In genomic region chr14:97705107-97705506, GRCh38 we compare ENCODE assay signal across 22 cellular contexts.
A peak's percentile ranks its signal among the peaks of the same experiment; 100 is the strongest.
DNase-seq lines count a peak whose midpoint lies in the region; ATAC-seq and TF ChIP-seq lines count a peak whose summit lies in the region.
"Had no signal": no experiment of that assay in that cellular context is flagged by ENCODE, and none has a peak within 500 bp of the region (broad histone marks: within the 10 kb centered on the region; RNA-seq: fewer than 3 reads in every experiment).

No MANE protein-coding gene starts in this region.

- H3K27me3 ChIP-seq in CD4-positive, alpha-beta T cell (ENCODE audit: control insufficient read depth, insufficient read depth, low read length), result no peaks in the 10 kb centered on the region
- no peaks in the 10 kb centered on the region for H3K27me3 ChIP-seq in DND-41 (ENCODE audit: insufficient read depth, low read length, poor library complexity)
- no peaks in the 10 kb centered on the region for H3K27me3 ChIP-seq in H9 (ENCODE audit: insufficient read depth, low read length)
- H3K27me3 ChIP-seq: adrenal gland, breast epithelium, tibial nerve had no signal

- no CpG with 5 or more reads among the region's 2 CpGs for WGBS in H9 (ENCODE audit: extremely low coverage, insufficient read length, low lambda C conversion rate)

- H3K4me3 Mint-ChIP-seq in CD4-positive, alpha-beta T cell, result peak overlapping the region; percentile 62
- H3K4me3 Mint-ChIP-seq in activated T-helper 2 cell treated with anti-CD3 and anti-CD28 coated beads, Interferon-gamma antibody, Interleukin-2, Interleukin-4, amounts not matched to agents 10 μg/mL and 5 μg/mL and 100 μg/mL, durations not matched to agents 14 hours and 24 hours and 36 hours (ENCODE audit: low read depth), result no peak overlapping the region
- H3K4me3 Mint-ChIP-seq in naive thymus-derived CD8-positive, alpha-beta T cell, result peak overlapping the region in 3 of 10 donors; percentile 1 to 66 (median 26)
- no peak overlapping the region for H3K4me3 Mint-ChIP-seq in H9
- H3K4me3 Mint-ChIP-seq: mesothelial cell of epicardium had no signal

- no peak for TF ChIP-seq CTCF in CD4-positive, alpha-beta T cell (IDR thresholded peaks at IDR 0.05)
- no peak for TF ChIP-seq CTCF in DND-41 (IDR thresholded peaks at IDR 0.05; ENCODE audit: borderline replicate concordance, extremely low read depth, low read length, poor library complexity, severe bottlenecking)
- no peak for TF ChIP-seq CTCF in H9 (conservative IDR thresholded peaks at IDR 0.05)

- no peak for DNase-seq in CD4-positive, alpha-beta T cell
- no peak for DNase-seq in DND-41
- DNase-seq in activated T-helper 2 cell treated with anti-CD3 and anti-CD28 coated beads, Interferon-gamma antibody, Interleukin-2, Interleukin-4, amounts not matched to agents 10 μg/mL and 5 μg/mL and 100 μg/mL, durations not matched to agents 14 hours and 24 hours and 36 hours (ENCODE audit: low spot score), result no peak
- DNase-seq in naive thymus-derived CD8-positive, alpha-beta T cell, result no peak
- no peak for DNase-seq in NCI-H1694 treated with DMSO at 0.1 percent for 48 hours (lab: John Stamatoyannopoulos, UW)
- no peak for DNase-seq in COLO829 (ENCODE audit: low spot score)
- no peak for DNase-seq in H9
- DNase-seq: activated CD4-positive, alpha-beta T cell treated with anti-CD3 and anti-CD28 coated beads for 48 hours; activated T-cell treated with anti-CD3 and anti-CD28 coated beads, Interleukin-2, amount 50 U/mL, for 1 hour; adrenal gland; Caco-2; NCI-H1417; NCI-H2171; NCI-H526 treated with DMSO at 0.1 percent for 48 hours; psoas muscle; stimulated activated CD4-positive, alpha-beta T cell treated with anti-CD3 and anti-CD28 coated beads, Interleukin-4, amount 100 ng/mL, for 24 hours; stimulated activated naive CD8-positive, alpha-beta T cell treated with anti-CD3 and anti-CD28 coated beads, Interleukin-15, amount 100 ng/mL, for 72 hours had no signal

- H3K56ac ChIP-seq in H9 (ENCODE audit: insufficient read length, low read depth, low read length), result no peak overlapping the region

- H3K79me2 ChIP-seq in DND-41 (ENCODE audit: insufficient read depth, low read length), result peaks cover 5% of the 10 kb centered on the region; the same call in 1 of the 2 replicates
- no peaks in the 10 kb centered on the region for H3K79me2 ChIP-seq in H9 (ENCODE audit: insufficient read depth, low read length)

- H2BK20ac ChIP-seq in H9 (ENCODE audit: low read depth, low read length, poor library complexity, severe bottlenecking), result no peak overlapping the region

- no peak overlapping the region for H4K8ac ChIP-seq in H9 (replicated peaks; ENCODE audit: insufficient read length, low read depth, low read length)

- no peak overlapping the region for H4K5ac ChIP-seq in H9 (ENCODE audit: insufficient read length, low read depth, low read length)

- H2AK5ac ChIP-seq in H9 (ENCODE audit: insufficient read length, low read length), result no peak overlapping the region

- no peaks in the 10 kb centered on the region for H3K36me3 ChIP-seq in DND-41 (ENCODE audit: insufficient read depth, low read length)
- H3K36me3 ChIP-seq: adrenal gland, breast epithelium, tibial nerve had no signal

- peak overlapping the region; percentile 44; the same call in 1 of the 2 replicates for H3K9ac ChIP-seq in DND-41 (ENCODE audit: low read depth, low read length)
- no peak overlapping the region for H3K9ac ChIP-seq in H9 (ENCODE audit: extremely low read depth, insufficient read length, low read length)

- no peak overlapping the region for H2BK12ac ChIP-seq in H9 (ENCODE audit: insufficient read length, low read depth, low read length)

- peaks cover 84% of the 10 kb centered on the region for H3K4me1 ChIP-seq in DND-41 (ENCODE audit: insufficient read depth, low read length)
- H3K4me1 ChIP-seq in H9 (ENCODE audit: insufficient read depth, low read length), result no peaks in the 10 kb centered on the region
- H3K4me1 ChIP-seq: adrenal gland, breast epithelium, Caco-2, psoas muscle, tibial nerve had no signal

- no peak overlapping the region for H3K14ac ChIP-seq in H9 (ENCODE audit: insufficient read depth, low read length)

- intact Hi-C loops in CD4-positive, alpha-beta T cell (cut with DNase I, micrococcal nuclease), result loop anchor here (5.0 to 10.0 kb wide), 2 partner anchors 78 to 270 kb away; no protein-coding TSS in a partner anchor
- intact Hi-C loops in activated T-helper 2 cell treated with anti-CD3 and anti-CD28 coated beads, Interferon-gamma antibody, Interleukin-2, Interleukin-4, amounts not matched to agents 10 μg/mL and 5 μg/mL and 100 μg/mL, durations not matched to agents 14 hours and 24 hours and 36 hours (cut with micrococcal nuclease), result loop anchor here (5.0 to 10.0 kb wide), 6 partner anchors 68 to 1567 kb away; partner anchors contain the start of gene BCL11B

- no peak for ATAC-seq in CD4-positive, alpha-beta T cell (ENCODE audit: poor library complexity)
- no peak for ATAC-seq in DND-41 (ENCODE audit: insufficient read depth, low read depth)
- no peak for ATAC-seq in naive thymus-derived CD8-positive, alpha-beta T cell
- ATAC-seq: left lobe of liver; psoas muscle; stimulated activated naive CD8-positive, alpha-beta T cell treated with anti-CD3 and anti-CD28 coated beads, Interleukin-15, amount 100 ng/mL, for 72 hours had no signal

- no peaks in the 10 kb centered on the region for H3K36me3 Mint-ChIP-seq in CD4-positive, alpha-beta T cell (ENCODE audit: low read depth)
- peaks cover 15% of the 10 kb centered on the region for H3K36me3 Mint-ChIP-seq in activated T-helper 2 cell treated with anti-CD3 and anti-CD28 coated beads, Interferon-gamma antibody, Interleukin-2, Interleukin-4, amounts not matched to agents 10 μg/mL and 5 μg/mL and 100 μg/mL, durations not matched to agents 14 hours and 24 hours and 36 hours (ENCODE audit: low read depth)
- H3K36me3 Mint-ChIP-seq in naive thymus-derived CD8-positive, alpha-beta T cell, result peaks cover 0 to 4% (median 0%) of the 10 kb centered on the region in 3 donors
- peaks cover 0 to 7% (median 4%) of the 10 kb centered on the region in 3 experiments; a peak in 5 of 7 replicates for H3K36me3 Mint-ChIP-seq in H9 (ENCODE audit: insufficient read depth in 1 of 3, low read depth in 3 of 3)
- H3K36me3 Mint-ChIP-seq: mesothelial cell of epicardium had no signal

- H3K23ac ChIP-seq in H9 (ENCODE audit: insufficient read length, low read depth, low read length), result no peak overlapping the region

- H2BK120ac ChIP-seq in H9 (ENCODE audit: low read depth, low read length, poor library complexity, severe bottlenecking), result no peak overlapping the region

- H3K4me2 ChIP-seq in DND-41 (ENCODE audit: insufficient read depth, low read length), result 0 out of 2 replicates have a peak overlapping the region, but pooled peaks have one; percentile 42
- H3K4me2 ChIP-seq in H9 (ENCODE audit: insufficient read depth, insufficient read length, low read length), result no peak overlapping the region

- H3K18ac ChIP-seq in H9 (ENCODE audit: insufficient read length, low read depth, low read length), result no peak overlapping the region

- H4K20me1 ChIP-seq in DND-41 (ENCODE audit: insufficient read depth, low read length), result no peaks in the 10 kb centered on the region
- H4K20me1 ChIP-seq in H9 (ENCODE audit: control insufficient read depth, insufficient read depth, insufficient read length), result no peaks in the 10 kb centered on the region

- H3K9me3 ChIP-seq in CD4-positive, alpha-beta T cell (ENCODE audit: control insufficient read depth, low read length), result no peaks in the 10 kb centered on the region
- H3K9me3 ChIP-seq in DND-41 (ENCODE audit: insufficient read depth, low read length, severe bottlenecking), result peaks cover 11% of the 10 kb centered on the region
- H3K9me3 ChIP-seq in H9 (ENCODE audit: control insufficient read depth, low read depth, low read length), result no peaks in the 10 kb centered on the region
- H3K9me3 ChIP-seq: adrenal gland, breast epithelium, Caco-2, psoas muscle, tibial nerve had no signal

- H2BK15ac ChIP-seq in H9 (ENCODE audit: low read depth, low read length), result no peak overlapping the region

- H3K4ac ChIP-seq in H9 (ENCODE audit: low read depth, low read length), result no peak overlapping the region

- H3K4me1 Mint-ChIP-seq in CD4-positive, alpha-beta T cell (ENCODE audit: low read depth), result peaks cover 94% of the 10 kb centered on the region
- H3K4me1 Mint-ChIP-seq in activated T-helper 2 cell treated with anti-CD3 and anti-CD28 coated beads, Interferon-gamma antibody, Interleukin-2, Interleukin-4, amounts not matched to agents 10 μg/mL and 5 μg/mL and 100 μg/mL, durations not matched to agents 14 hours and 24 hours and 36 hours (ENCODE audit: low read depth), result peaks cover 72% of the 10 kb centered on the region
- H3K4me1 Mint-ChIP-seq in naive thymus-derived CD8-positive, alpha-beta T cell, result peaks cover 46 to 86% (median 82%) of the 10 kb centered on the region in 4 donors
- H3K4me1 Mint-ChIP-seq in H9, result peaks cover 16 to 23% of the 10 kb centered on the region in 2 experiments

- H3K27me3 Mint-ChIP-seq in CD4-positive, alpha-beta T cell, result no peaks in the 10 kb centered on the region
- H3K27me3 Mint-ChIP-seq in activated T-helper 2 cell treated with anti-CD3 and anti-CD28 coated beads, Interferon-gamma antibody, Interleukin-2, Interleukin-4, amounts not matched to agents 10 μg/mL and 5 μg/mL and 100 μg/mL, durations not matched to agents 14 hours and 24 hours and 36 hours (ENCODE audit: low read depth), result no peaks in the 10 kb centered on the region
- H3K27me3 Mint-ChIP-seq in naive thymus-derived CD8-positive, alpha-beta T cell, result no peaks in the 10 kb centered on the region
- H3K27me3 Mint-ChIP-seq in H9 (ENCODE audit: low read depth), result peaks cover 2% of the 10 kb centered on the region
- H3K27me3 Mint-ChIP-seq: stimulated activated naive CD8-positive, alpha-beta T cell treated with anti-CD3 and anti-CD28 coated beads, Interleukin-15, amount 100 ng/mL, for 72 hours had no signal

- no peak overlapping the region for H2AFZ ChIP-seq in DND-41 (ENCODE audit: low read depth, low read length)
- H2AFZ ChIP-seq in H9 (ENCODE audit: low read length), result no peak overlapping the region

- CTCF ChIA-PET in CD4-positive, alpha-beta T cell (lab: Charles Lee), result no interaction called here

- no peaks in the 10 kb centered on the region for H3K79me1 ChIP-seq in H9 (ENCODE audit: insufficient read depth, low read depth, low read length, poor library complexity, severe bottlenecking)

- H3K27ac ChIP-seq in CD4-positive, alpha-beta T cell (ENCODE audit: low read depth, low read length), result no peak overlapping the region
- H3K27ac ChIP-seq in DND-41 (ENCODE audit: low read length), result peak overlapping the region; percentile 97
- no peak overlapping the region for H3K27ac ChIP-seq in H9 (ENCODE audit: insufficient read length, low read depth, low read length)
- H3K27ac ChIP-seq: adrenal gland, breast epithelium, psoas muscle had no signal

- H3K4me3 ChIP-seq in DND-41 (ENCODE audit: low read depth in 1 of 2, low read length in 2 of 2), result no peak overlapping the region
- H3K4me3 ChIP-seq: adrenal gland, breast epithelium, psoas muscle, skin epidermis, tibial nerve had no signal

- POLR2A ChIA-PET in CD4-positive, alpha-beta T cell (lab: Charles Lee), result interaction anchor here (0.6 to 1.6 kb wide), 4 partner anchors 8 to 351 kb away, joined by 3 to 4 read pairs (median 3); no protein-coding TSS in a partner anchor
- POLR2A ChIA-PET in naive thymus-derived CD8-positive, alpha-beta T cell (lab: Charles Lee), result interaction anchor here (0.7 to 1.0 kb wide), 2 partner anchors 9 to 85 kb away, joined by 3 read pairs; no protein-coding TSS in a partner anchor

- H2BK5ac ChIP-seq in H9 (ENCODE audit: insufficient read length, low read length), result no peak overlapping the region

- H3K27ac Mint-ChIP-seq in CD4-positive, alpha-beta T cell, result peak overlapping the region; percentile 71
- peak overlapping the region; percentile 71 for H3K27ac Mint-ChIP-seq in activated T-helper 2 cell treated with anti-CD3 and anti-CD28 coated beads, Interferon-gamma antibody, Interleukin-2, Interleukin-4, amounts not matched to agents 10 μg/mL and 5 μg/mL and 100 μg/mL, durations not matched to agents 14 hours and 24 hours and 36 hours
- H3K27ac Mint-ChIP-seq in naive thymus-derived CD8-positive, alpha-beta T cell, result peak overlapping the region; percentile 12 to 98 (median 87)
- peak overlapping the region in 1 of 3 experiments; percentile 27; a peak in 2 of 7 replicates for H3K27ac Mint-ChIP-seq in H9
- H3K27ac Mint-ChIP-seq: mesothelial cell of epicardium had no signal

- no peak overlapping the region for H3T11ph ChIP-seq in H9 (ENCODE audit: low read length)

- no peaks in the 10 kb centered on the region for H3K23me2 ChIP-seq in H9 (ENCODE audit: insufficient read length, low read depth, low read length, poor library complexity, severe bottlenecking)

- no peak overlapping the region for H4K91ac ChIP-seq in H9 (ENCODE audit: insufficient read length, low read depth, low read length)

- H3K9me3 Mint-ChIP-seq in CD4-positive, alpha-beta T cell, result peaks cover 2% of the 10 kb centered on the region
- peaks cover 13% of the 10 kb centered on the region for H3K9me3 Mint-ChIP-seq in activated T-helper 2 cell treated with anti-CD3 and anti-CD28 coated beads, Interferon-gamma antibody, Interleukin-2, Interleukin-4, amounts not matched to agents 10 μg/mL and 5 μg/mL and 100 μg/mL, durations not matched to agents 14 hours and 24 hours and 36 hours
- H3K9me3 Mint-ChIP-seq in naive thymus-derived CD8-positive, alpha-beta T cell, result peaks cover 0 to 5% (median 0%) of the 10 kb centered on the region in 9 donors
- peaks cover 5 to 10% of the 10 kb centered on the region in 2 experiments; a peak in 4 of 5 replicates for H3K9me3 Mint-ChIP-seq in H9
